In the genomic region with DNA sequence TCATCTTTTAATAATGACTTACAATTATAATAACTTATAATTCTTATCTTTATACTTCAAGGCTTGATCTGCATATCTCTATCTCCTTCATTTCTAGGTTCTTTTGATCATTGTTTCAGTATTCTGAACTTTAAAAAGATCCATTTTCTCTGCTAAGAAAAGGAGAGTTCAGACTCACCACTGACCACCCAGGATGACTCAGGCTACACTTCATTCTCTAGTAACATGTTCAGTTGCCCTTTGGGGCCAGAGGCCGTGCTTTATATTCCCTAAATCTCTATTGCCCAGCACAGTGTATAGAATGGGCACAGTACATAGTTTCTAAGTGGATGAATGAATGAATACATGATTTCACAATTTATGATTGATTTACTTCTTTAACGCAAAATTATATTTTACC, we compare ENCODE assay signal across 24 cellular contexts.
DNase-seq lines count a peak whose midpoint lies in the region; ATAC-seq, FAIRE-seq and TF ChIP-seq lines count a peak whose summit lies in the region.
"Had no signal": no experiment of that assay in that cellular context is flagged by ENCODE, and none has a peak within 500 bp of the region (broad histone marks: within the 10 kb centered on the region; RNA-seq: fewer than 3 reads in every experiment).

No MANE protein-coding gene starts in this region.

- no peaks in the 10 kb centered on the region for H4K20me1 ChIP-seq in osteoblast (ENCODE audit: insufficient read depth, low read length)
- H4K20me1 ChIP-seq: BLaER1 treated with 17β-estradiol and CSF1 and Interleukin-3, amounts not matched to agents 10 nM and 100 nM had no signal

- DNase-seq in ELR (ENCODE audit: low read depth) (peak; percentile 56), H54 (ENCODE audit: insufficient read length, low spot score) (no peak), M059J (ENCODE audit: low read depth) (peak; percentile 36), osteoblast (ENCODE audit: insufficient read length, low spot score, missing footprints) (peak; percentile 25), NCI-H526 (lab: John Stamatoyannopoulos, UW) (no peak), NCI-H1694 treated with DMSO at 0.1 percent for 48 hours (lab: John Stamatoyannopoulos, UW) (no peak)
- DNase-seq: 8988T; ACHN; AML-193; BE2C; CD4-positive, alpha-beta T cell; CD8-positive, alpha-beta memory T cell; DMS 273 treated with DMSO at 0.1 percent for 48 hours; DMS79; EL; GF-D8 had no signal

- H3K4me1 ChIP-seq in osteoblast (ENCODE audit: insufficient read depth, low read length), result peaks cover 38% of the 10 kb centered on the region
- H3K4me1 ChIP-seq: A549, HAP-1 had no signal

- ATAC-seq in GM21367 (IDR thresholded peaks at IDR 0.05; ENCODE audit: unreplicated experiment), result no peak
- ATAC-seq: A549, GM23338 had no signal

- peak; percentile 89 for FAIRE-seq in H54 (lab: Jason Lieb, UNC)
- FAIRE-seq: A549, D721Med, GM12891, GM18507 had no signal

- no peaks in the 10 kb centered on the region for H3K36me3 ChIP-seq in osteoblast (ENCODE audit: insufficient read depth, low read length)
- H3K36me3 ChIP-seq: BE2C; BLaER1 treated with 17β-estradiol and CSF1 and Interleukin-3, amounts not matched to agents 10 nM and 100 nM; HAP-1 had no signal

- no peaks in the 10 kb centered on the region for H3K9me3 ChIP-seq in osteoblast (ENCODE audit: low read depth, low read length)
- H3K9me3 ChIP-seq: A549; BE2C; BLaER1 treated with 17β-estradiol and CSF1 and Interleukin-3, amounts not matched to agents 10 nM and 100 nM; HAP-1 had no signal

- TF ChIP-seq CTCF in osteoblast (IDR thresholded peaks at IDR 0.05; ENCODE audit: extremely low read depth, low read depth, low read length), result no peak

- no peak overlapping the region for H3K27ac ChIP-seq in osteoblast (ENCODE audit: low read depth, low read length)
- H3K27ac ChIP-seq: A549; BLaER1 treated with 17β-estradiol and CSF1 and Interleukin-3, amounts not matched to agents 10 nM and 100 nM had no signal

- no peaks in the 10 kb centered on the region for H3K79me2 ChIP-seq in osteoblast (ENCODE audit: insufficient read depth, low read length)

- no peaks in the 10 kb centered on the region for H3K27me3 ChIP-seq in osteoblast (ENCODE audit: insufficient read depth, low read length)
- H3K27me3 ChIP-seq: BE2C; BLaER1 treated with 17β-estradiol and CSF1 and Interleukin-3, amounts not matched to agents 10 nM and 100 nM had no signal

- H2AFZ ChIP-seq in osteoblast (ENCODE audit: low read length), result no peak overlapping the region
- H2AFZ ChIP-seq: GM23338 had no signal

- no peak overlapping the region for H3K4me2 ChIP-seq in osteoblast (ENCODE audit: insufficient read depth, low read length)
- H3K4me2 ChIP-seq: A549; BLaER1 treated with 17β-estradiol and CSF1 and Interleukin-3, amounts not matched to agents 10 nM and 100 nM; GM23338 had no signal

- TF ChIP-seq POLR2A in H54 (IDR thresholded peaks at IDR 0.05; ENCODE audit: low read depth, low read length), result no peak

- no peak overlapping the region for H3K4me3 ChIP-seq in osteoblast (ENCODE audit: insufficient read depth, low read length)
- H3K4me3 ChIP-seq: A549; BLaER1 treated with 17β-estradiol and CSF1 and Interleukin-3, amounts not matched to agents 10 nM and 100 nM; GM23338; HAP-1 had no signal

Comparison
In these comparisons a context has a peak if more than half of its experiments do, and no peak if none do; other contexts are left out.
1. DNase-seq: peak in ELR (single experiment), M059J (single experiment) and osteoblast (single experiment); none in H54 (single experiment), NCI-H526 (0 of 2) and NCI-H1694 treated with DMSO at 0.1 percent for 48 hours (single experiment).